Comparison of ENCODE assay signal across 15 cellular contexts in genomic region chr1:71414229-71414628, GRCh38.
DNase-seq lines count a peak whose midpoint lies in the region; ATAC-seq, FAIRE-seq and TF ChIP-seq lines count a peak whose summit lies in the region.
"Had no signal": no experiment of that assay in that cellular context is flagged by ENCODE, and none has a peak within 500 bp of the region (broad histone marks: within the 10 kb centered on the region; RNA-seq: fewer than 3 reads in every experiment).

No MANE protein-coding gene starts in this region.

- H4K20me1 ChIP-seq in K562 (replicated peaks; ENCODE audit: control insufficient read depth, insufficient read depth, low read length) = no peaks in the 10 kb centered on the region

- no TSS peak for BruUV-seq in K562 (replicated peaks; lab: Mats Ljungman, UMichigan)

- no peaks in the 10 kb centered on the region for H3K27me3 ChIP-seq in K562 (ENCODE audit: control insufficient read depth in 2 of 2, insufficient read depth in 2 of 2, low read length in 2 of 2)
- no peaks in the 10 kb centered on the region for H3K27me3 ChIP-seq in right lobe of liver
- no peaks in the 10 kb centered on the region for H3K27me3 ChIP-seq in testis
- H3K27me3 ChIP-seq: BE2C had no signal

- H3K27ac ChIP-seq in K562 (ENCODE audit: extremely low read depth, low read depth, low read length) (no peak overlapping the region), right lobe of liver (no peak overlapping the region), testis (no peak overlapping the region)
- H3K27ac ChIP-seq: KMS-11 had no signal

- no peak overlapping the region for H3K4me3 ChIP-seq in NB4 (ENCODE audit: low read depth, low read length)
- no peak overlapping the region for H3K4me3 ChIP-seq in K562
- no peak overlapping the region for H3K4me3 ChIP-seq in right lobe of liver
- H3K4me3 ChIP-seq in testis = no peak overlapping the region
- H3K4me3 ChIP-seq: mucosa of descending colon had no signal

- no peak overlapping the region for H3K9ac ChIP-seq in K562 (ENCODE audit: insufficient read depth in 1 of 2, low read depth in 2 of 2, low read length in 2 of 2)
- H3K9ac ChIP-seq: KMS-11 had no signal

- TF ChIP-seq EP300 in K562 (IDR thresholded peaks at IDR 0.05; ENCODE audit: low read length) = no peak

- no peaks in the 10 kb centered on the region for H3K9me1 ChIP-seq in K562 (ENCODE audit: control insufficient read depth, insufficient read depth, low read length)

- H3K36me3 ChIP-seq in K562 (ENCODE audit: control insufficient read depth, insufficient read depth, low read length) = no peaks in the 10 kb centered on the region
- H3K36me3 ChIP-seq in right lobe of liver = no peaks in the 10 kb centered on the region
- H3K36me3 ChIP-seq in testis (ENCODE audit: low read depth, missing control alignments) = no peaks in the 10 kb centered on the region
- H3K36me3 ChIP-seq: BE2C had no signal

- CTCF ChIA-PET in K562 (lab: Yijun Ruan, JAX; ENCODE audit: low intra/inter-chr PET ratio) = no interaction called here

- POLR2A ChIA-PET in K562 (lab: Yijun Ruan, JAX) = no interaction called here

- intact Hi-C loops in K562 (cut with micrococcal nuclease) = no loop called here
- intact Hi-C loops in right lobe of liver (cut with DNase I) = no loop called here
- intact Hi-C loops in testis (cut with DNase I; ENCODE audit: low total_unique reads) = no loop called here

- DNase-seq in DMS 273 (lab: John Stamatoyannopoulos, UW; ENCODE audit: unreplicated experiment) = peak; percentile 45
- peak; percentile 83 for DNase-seq in NB4 (ENCODE audit: low read depth)
- DNase-seq in NCI-H82 treated with DMSO at 0.1 percent for 48 hours (lab: John Stamatoyannopoulos, UW; ENCODE audit: unreplicated experiment) = peak; percentile 76
- DNase-seq in K562 (ENCODE audit: extremely low read depth in 1 of 4, low spot score in 3 of 4) = no peak
- no peak for DNase-seq in right lobe of liver
- DNase-seq in foreskin melanocyte = no peak
- no peak for DNase-seq in testis
- DNase-seq: activated naive CD4-positive, alpha-beta T cell treated with anti-CD3 and anti-CD28 coated beads, Interleukin-2, amount 50 U/mL, for 16 hours; BE2C; erythroblast; mucosa of descending colon; stimulated activated CD4-positive, alpha-beta T cell treated with anti-CD3 and anti-CD28 coated beads, Interleukin-4, amount 100 ng/mL, for 4 hours; T-helper 9 cell had no signal

- H2AFZ ChIP-seq in K562 (ENCODE audit: low read depth, low read length) = no peak overlapping the region

- no peak for TF ChIP-seq POLR2A in NB4 (IDR thresholded peaks at IDR 0.05; ENCODE audit: extremely low read depth, insufficient read length)
- no peak for TF ChIP-seq POLR2A in K562 (conservative IDR thresholded peaks at IDR 0.05)
- no peak for TF ChIP-seq POLR2A in right lobe of liver (IDR thresholded peaks at IDR 0.05)
- no peak for TF ChIP-seq POLR2A in testis (IDR thresholded peaks at IDR 0.05)

- H3K4me1 ChIP-seq in K562 (replicated peaks in 1 of 2; ENCODE audit: control insufficient read depth in 2 of 2, insufficient read depth in 2 of 2, low read length in 2 of 2) (no peaks in the 10 kb centered on the region), right lobe of liver (no peaks in the 10 kb centered on the region), testis (no peaks in the 10 kb centered on the region)
- H3K4me1 ChIP-seq: BE2C had no signal

- H3K9me3 ChIP-seq in K562 (replicated peaks; ENCODE audit: control insufficient read depth, insufficient read depth, low read depth, low read length) = no peaks in the 10 kb centered on the region
- no peaks in the 10 kb centered on the region for H3K9me3 ChIP-seq in right lobe of liver
- H3K9me3 ChIP-seq in testis = no peaks in the 10 kb centered on the region
- H3K9me3 ChIP-seq: BE2C, mucosa of descending colon had no signal

- no peak for TF ChIP-seq CTCF in NB4 (IDR thresholded peaks at IDR 0.05; ENCODE audit: low read depth, low read length)
- TF ChIP-seq CTCF in K562 (IDR thresholded peaks at IDR 0.05 in 2 of 3, conservative IDR thresholded peaks at IDR 0.05 in 1 of 3; ENCODE audit: insufficient read depth in 2 of 3, low read depth in 1 of 3, low read length in 3 of 3) = no peak
- TF ChIP-seq CTCF in right lobe of liver (IDR thresholded peaks at IDR 0.05) = no peak
- TF ChIP-seq CTCF in testis (IDR thresholded peaks at IDR 0.05) = no peak

- in situ Hi-C loops in K562 (cut with MboI) = no loop called here

- no peak for FAIRE-seq in K562 (lab: Jason Lieb, UNC)

- 0% methylated on average over 1 of the region's 1 CpG for WGBS in K562 (ENCODE audit: insufficient coverage, low coverage, missing lambda C conversion rate)
- WGBS in right lobe of liver (ENCODE audit: insufficient coverage, low coverage, low lambda C conversion rate, missing lambda C conversion rate) = 18% methylated on average over 1 of the region's 1 CpG
- WGBS in testis, 2 donors = 53 to 55% methylated on average over 1 of the region's 1 CpG

- ATAC-seq in K562 (no peak), right lobe of liver (no peak), HG03039 (IDR thresholded peaks at IDR 0.05; ENCODE audit: unreplicated experiment) (no peak)
- ATAC-seq: mucosa of descending colon had no signal

- no peak for TF ChIP-seq RAD21 in K562 (CRISPR knock-in tag; conservative IDR thresholded peaks at IDR 0.05 in 1 of 2, IDR thresholded peaks at IDR 0.05 in 1 of 2)

- H3K4me2 ChIP-seq in K562 (ENCODE audit: insufficient read depth, low read length) = no peak overlapping the region
- H3K4me2 ChIP-seq: KMS-11 had no signal

- H3K79me2 ChIP-seq in K562 (ENCODE audit: control insufficient read depth, insufficient read depth, low read length) = no peaks in the 10 kb centered on the region

TF ChIP-seq in K562, 482 proteins besides CTCF, POLR2A, EP300 and RAD21:
- TF ChIP-seq ZNF696 (CRISPR knock-in tag; conservative IDR thresholded peaks at IDR 0.05) (no peak), SPI1 (IDR thresholded peaks at IDR 0.05; ENCODE audit: borderline replicate concordance, low read depth, low read length) (peak; percentile 16; the same call in 1 of the 2 replicates)

Comparison
In these comparisons a context has a peak if more than half of its experiments do, and no peak if none do; other contexts are left out.
1. DNase-seq: peak in DMS 273 (single experiment), NB4 (single experiment) and NCI-H82 treated with DMSO at 0.1 percent for 48 hours (single experiment); none in K562 (0 of 4), right lobe of liver (0 of 3), foreskin melanocyte (single experiment) and testis (single experiment).